Comparison of ENCODE assay signal across 35 cellular contexts in the genomic region with DNA sequence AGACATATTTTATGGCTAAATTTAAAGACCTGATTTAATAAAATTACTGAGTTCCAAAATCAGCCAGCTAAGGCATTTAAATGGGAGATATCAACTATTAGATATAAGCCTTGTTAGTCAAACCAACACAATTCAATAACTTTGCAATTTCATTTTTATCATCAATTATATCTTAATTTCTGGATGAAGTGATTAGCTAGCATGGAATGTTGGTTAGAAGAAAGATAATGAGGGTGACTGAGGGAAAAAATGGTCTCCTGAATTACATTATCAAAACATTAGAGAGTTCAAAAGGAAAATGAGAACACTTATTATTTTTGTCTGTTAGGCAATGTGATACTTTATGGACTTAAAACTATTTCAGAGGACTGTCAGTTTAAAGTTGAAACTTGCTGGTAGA.
"Had no signal": no experiment of that assay in that cellular context is flagged by ENCODE, and none has a peak within 500 bp of the region (broad histone marks: within the 10 kb centered on the region; RNA-seq: fewer than 3 reads in every experiment).

No MANE protein-coding gene starts in this region.

- H3K27ac Mint-ChIP-seq: activated B cell treated with CpG ODN at 0.5 μM for 24 hours; activated CD4-positive, alpha-beta memory T cell treated with anti-CD3 and anti-CD28 coated beads, Interleukin-2, amount 10 ng/mL, durations not matched to agents 7 days and 5 days; activated CD4-positive, alpha-beta T cell treated with anti-CD3 and anti-CD28 coated beads, Interleukin-2, amount 10 ng/mL, durations not matched to agents 24 days and 14 days; activated CD8-positive, alpha-beta memory T cell treated with anti-CD3 and anti-CD28 coated beads, Interleukin-2, amount 10 ng/mL, durations not matched to agents 7 days and 5 days; activated CD8-positive, alpha-beta T cell treated with anti-CD3 and anti-CD28 coated beads, Interleukin-2, amount 10 ng/mL, durations not matched to agents 7 days and 5 days; activated naive CD4-positive, alpha-beta T cell treated with anti-CD3 and anti-CD28 coated beads, Interleukin-2, amount 10 ng/mL, durations not matched to agents 7 days and 5 days; activated naive CD4-positive, alpha-beta T cell treated with anti-CD3 and anti-CD28 coated beads, Interleukin-2, amount 50 U/mL, for 24 hours; activated naive CD8-positive, alpha-beta T cell; activated naive CD8-positive, alpha-beta T cell treated with anti-CD3 and anti-CD28 coated beads, Interleukin-2, amount 10 ng/mL, durations not matched to agents 7 days and 5 days; activated naive CD8-positive, alpha-beta T cell treated with anti-CD3 and anti-CD28 coated beads, Interleukin-2, amount 50 U/mL, for 24 hours; activated T-cell treated with anti-CD3 and anti-CD28 coated beads, Interleukin-2, amount 50 U/mL, for 24 hours; activated T-helper 2 cell treated with anti-CD3 and anti-CD28 coated beads, Interferon-gamma antibody, Interleukin-2, Interleukin-4, amounts not matched to agents 10 μg/mL and 5 μg/mL and 100 μg/mL, durations not matched to agents 14 hours and 24 hours and 36 hours; brain; T-helper 1 cell treated with Interleukin-12 subunit alpha and Interleukin-12 subunit beta and Interleukin-4 antibody, amounts not matched to agents 30 μg/mL and 1 μg/mL, for 36 hours; T-helper 2 cell treated with Interferon-gamma antibody and Interleukin-4, amounts not matched to agents 5 μg/mL and 100 μg/mL, for 36 hours had no signal

- DNase-seq: activated B cell treated with CpG ODN at 0.5 μM for 24 hours; activated CD4-positive, alpha-beta memory T cell treated with anti-CD3 and anti-CD28 coated beads, Interleukin-2, amount 10 ng/mL, durations not matched to agents 7 days and 5 days; activated CD4-positive, alpha-beta T cell treated with anti-CD3 and anti-CD28 coated beads for 4 hours; activated CD4-positive, alpha-beta T cell treated with anti-CD3 and anti-CD28 coated beads, Interleukin-2, amount 10 ng/mL, durations not matched to agents 24 days and 14 days; activated CD4-positive, alpha-beta T cell treated with anti-CD3 and anti-CD28 coated beads, Interleukin-2, amount 50 U/mL, for 48 hours; activated CD4-positive, CD25-positive, alpha-beta regulatory T cell treated with anti-CD3 and anti-CD28 coated beads, Interleukin-2, amount 50 U/mL, for 72 hours; activated CD8-positive, alpha-beta memory T cell treated with anti-CD3 and anti-CD28 coated beads for 24 hours; activated CD8-positive, alpha-beta memory T cell treated with anti-CD3 and anti-CD28 coated beads, Interleukin-2, amount 10 ng/mL, durations not matched to agents 7 days and 5 days; activated CD8-positive, alpha-beta memory T cell treated with anti-CD3 and anti-CD28 coated beads, Interleukin-2, amount 50 U/mL, for 48 hours; activated CD8-positive, alpha-beta T cell treated with anti-CD3 and anti-CD28 coated beads, Interleukin-2, amount 10 ng/mL, durations not matched to agents 7 days and 5 days; activated effector memory CD4-positive, alpha-beta T cell treated with Interleukin-2 at 50 U/mL for 16 hours; activated gamma-delta T cell; activated naive CD4-positive, alpha-beta T cell treated with anti-CD3 and anti-CD28 coated beads, Interleukin-2, amount 10 ng/mL, durations not matched to agents 7 days and 5 days; activated naive CD4-positive, alpha-beta T cell treated with Interleukin-2 at 50 U/mL for 16 hours; activated naive CD8-positive, alpha-beta T cell treated with anti-CD3 and anti-CD28 coated beads, Interleukin-2, amount 10 ng/mL, durations not matched to agents 7 days and 5 days; activated naive CD8-positive, alpha-beta T cell treated with anti-CD3 and anti-CD28 coated beads, Interleukin-2, amount 50 U/mL, for 24 hours; activated T-cell treated with anti-CD3 and anti-CD28 coated beads, Interleukin-2, amount 50 U/mL, for 24 hours; activated T-cell treated with anti-CD3 and anti-CD28 coated beads, Interleukin-2, amount 50 U/mL, for 48 hours; amygdala; anterior cingulate cortex; caudate nucleus; SW 1271; T-helper 1 cell; T-helper 2 cell; T-helper 9 cell had no signal

- H3K4me1 Mint-ChIP-seq: activated B cell treated with CpG ODN at 0.5 μM for 24 hours; activated CD4-positive, alpha-beta memory T cell treated with anti-CD3 and anti-CD28 coated beads, Interleukin-2, amount 10 ng/mL, durations not matched to agents 7 days and 5 days; activated CD4-positive, alpha-beta T cell treated with anti-CD3 and anti-CD28 coated beads, Interleukin-2, amount 10 ng/mL, durations not matched to agents 24 days and 14 days; activated CD8-positive, alpha-beta memory T cell treated with anti-CD3 and anti-CD28 coated beads, Interleukin-2, amount 10 ng/mL, durations not matched to agents 7 days and 5 days; activated naive CD4-positive, alpha-beta T cell treated with anti-CD3 and anti-CD28 coated beads, Interleukin-2, amount 10 ng/mL, durations not matched to agents 7 days and 5 days; activated naive CD4-positive, alpha-beta T cell treated with anti-CD3 and anti-CD28 coated beads, Interleukin-2, amount 50 U/mL, for 24 hours; activated naive CD8-positive, alpha-beta T cell treated with anti-CD3 and anti-CD28 coated beads, Interleukin-2, amount 10 ng/mL, durations not matched to agents 7 days and 5 days; activated naive CD8-positive, alpha-beta T cell treated with anti-CD3 and anti-CD28 coated beads, Interleukin-2, amount 50 U/mL, for 24 hours; brain; central memory CD8-positive, alpha-beta T cell had no signal

- ATAC-seq: activated CD8-positive, alpha-beta memory T cell treated with anti-CD3 and anti-CD28 coated beads, Interleukin-2, amount 10 ng/mL, durations not matched to agents 7 days and 5 days; activated CD8-positive, alpha-beta T cell treated with anti-CD3 and anti-CD28 coated beads, Interleukin-2, amount 10 ng/mL, durations not matched to agents 7 days and 5 days; activated naive CD8-positive, alpha-beta T cell treated with anti-CD3 and anti-CD28 coated beads, Interleukin-2, amount 50 U/mL, for 24 hours had no signal

- H3K4me1 ChIP-seq: ascending aorta had no signal

- H3K36me3 ChIP-seq: ascending aorta, cardiac muscle cell had no signal

- H3K4me3 Mint-ChIP-seq: activated B cell treated with CpG ODN at 0.5 μM for 24 hours; activated CD4-positive, alpha-beta memory T cell treated with anti-CD3 and anti-CD28 coated beads, Interleukin-2, amount 10 ng/mL, durations not matched to agents 7 days and 5 days; activated CD4-positive, alpha-beta T cell treated with anti-CD3 and anti-CD28 coated beads, Interleukin-2, amount 10 ng/mL, durations not matched to agents 24 days and 14 days; activated CD8-positive, alpha-beta memory T cell treated with anti-CD3 and anti-CD28 coated beads, Interleukin-2, amount 10 ng/mL, durations not matched to agents 7 days and 5 days; activated CD8-positive, alpha-beta T cell treated with anti-CD3 and anti-CD28 coated beads, Interleukin-2, amount 10 ng/mL, durations not matched to agents 7 days and 5 days; activated naive CD4-positive, alpha-beta T cell treated with anti-CD3 and anti-CD28 coated beads, Interleukin-2, amount 10 ng/mL, durations not matched to agents 7 days and 5 days; activated naive CD4-positive, alpha-beta T cell treated with anti-CD3 and anti-CD28 coated beads, Interleukin-2, amount 50 U/mL, for 24 hours; activated naive CD8-positive, alpha-beta T cell; activated naive CD8-positive, alpha-beta T cell treated with anti-CD3 and anti-CD28 coated beads, Interleukin-2, amount 10 ng/mL, durations not matched to agents 7 days and 5 days; activated naive CD8-positive, alpha-beta T cell treated with anti-CD3 and anti-CD28 coated beads, Interleukin-2, amount 50 U/mL, for 24 hours; activated T-cell treated with anti-CD3 and anti-CD28 coated beads, Interleukin-2, amount 50 U/mL, for 24 hours; brain; central memory CD8-positive, alpha-beta T cell; T-helper 1 cell treated with Interleukin-12 subunit alpha and Interleukin-12 subunit beta and Interleukin-4 antibody, amounts not matched to agents 30 μg/mL and 1 μg/mL, for 36 hours; T-helper 2 cell treated with Interferon-gamma antibody and Interleukin-4, amounts not matched to agents 5 μg/mL and 100 μg/mL, for 36 hours had no signal

- H3K4me3 ChIP-seq: ascending aorta, cardiac muscle cell had no signal

- H3K27me3 Mint-ChIP-seq: activated B cell treated with CpG ODN at 0.5 μM for 24 hours; activated CD4-positive, alpha-beta memory T cell treated with anti-CD3 and anti-CD28 coated beads, Interleukin-2, amount 10 ng/mL, durations not matched to agents 7 days and 5 days; activated CD4-positive, alpha-beta T cell treated with anti-CD3 and anti-CD28 coated beads, Interleukin-2, amount 10 ng/mL, durations not matched to agents 24 days and 14 days; activated CD8-positive, alpha-beta memory T cell treated with anti-CD3 and anti-CD28 coated beads, Interleukin-2, amount 10 ng/mL, durations not matched to agents 7 days and 5 days; activated naive CD4-positive, alpha-beta T cell treated with anti-CD3 and anti-CD28 coated beads, Interleukin-2, amount 10 ng/mL, durations not matched to agents 7 days and 5 days; activated naive CD4-positive, alpha-beta T cell treated with anti-CD3 and anti-CD28 coated beads, Interleukin-2, amount 50 U/mL, for 24 hours; activated naive CD8-positive, alpha-beta T cell; activated naive CD8-positive, alpha-beta T cell treated with anti-CD3 and anti-CD28 coated beads, Interleukin-2, amount 10 ng/mL, durations not matched to agents 7 days and 5 days; activated naive CD8-positive, alpha-beta T cell treated with anti-CD3 and anti-CD28 coated beads, Interleukin-2, amount 50 U/mL, for 24 hours; activated T-cell treated with anti-CD3 and anti-CD28 coated beads, Interleukin-2, amount 50 U/mL, for 24 hours; central memory CD8-positive, alpha-beta T cell had no signal

- H3K27ac ChIP-seq: ascending aorta, cardiac muscle cell, VCaP had no signal

- H3K36me3 Mint-ChIP-seq: activated CD8-positive, alpha-beta memory T cell treated with anti-CD3 and anti-CD28 coated beads, Interleukin-2, amount 10 ng/mL, durations not matched to agents 7 days and 5 days; activated naive CD4-positive, alpha-beta T cell treated with anti-CD3 and anti-CD28 coated beads, Interleukin-2, amount 10 ng/mL, durations not matched to agents 7 days and 5 days; activated naive CD4-positive, alpha-beta T cell treated with anti-CD3 and anti-CD28 coated beads, Interleukin-2, amount 50 U/mL, for 24 hours; activated naive CD8-positive, alpha-beta T cell; activated naive CD8-positive, alpha-beta T cell treated with anti-CD3 and anti-CD28 coated beads, Interleukin-2, amount 10 ng/mL, durations not matched to agents 7 days and 5 days; brain had no signal

- H3K9me3 Mint-ChIP-seq: activated naive CD4-positive, alpha-beta T cell treated with anti-CD3 and anti-CD28 coated beads, Interleukin-2, amount 50 U/mL, for 24 hours; activated naive CD8-positive, alpha-beta T cell treated with anti-CD3 and anti-CD28 coated beads, Interleukin-2, amount 50 U/mL, for 24 hours had no signal

- H3K9me3 ChIP-seq: ascending aorta had no signal

- H3K27me3 ChIP-seq: ascending aorta, cardiac muscle cell had no signal
